10 cellular contexts compared by ENCODE assay signal in the genomic region with DNA sequence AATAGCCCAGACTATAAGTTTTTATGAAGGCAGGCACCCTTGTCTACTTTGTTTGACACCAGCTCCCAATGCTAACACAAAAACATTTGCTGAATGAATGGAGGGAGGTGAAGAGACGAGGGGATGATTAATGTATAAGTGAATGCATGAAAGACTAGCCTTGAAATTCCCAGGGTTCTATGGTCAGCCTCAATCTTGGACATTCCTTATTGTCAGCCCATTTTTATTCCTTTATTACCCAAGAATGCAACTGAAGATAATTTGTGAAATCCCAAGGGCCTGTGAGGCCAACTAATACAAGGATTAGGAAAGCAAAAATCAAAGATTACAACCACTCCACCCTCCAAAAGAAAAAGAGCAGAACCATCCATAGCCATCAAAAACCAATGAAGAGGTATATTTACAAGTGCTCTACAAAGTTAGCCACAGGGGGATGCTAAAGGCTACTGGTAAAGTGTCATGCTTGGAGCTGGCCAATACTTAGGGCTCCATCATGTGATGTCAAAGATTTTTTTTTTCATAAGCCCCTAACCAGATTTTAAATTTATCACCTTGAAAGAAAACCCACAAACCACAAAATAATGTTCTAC. TPM values are rescaled to one million over a fixed set of nuclear protein-coding genes. Genes with fewer than 3 reads are reported as not detected.
DNase-seq lines count a peak whose midpoint lies in the region; ATAC-seq and TF ChIP-seq lines count a peak whose summit lies in the region.
"Had no signal": no experiment of that assay in that cellular context is flagged by ENCODE, and none has a peak within 500 bp of the region (broad histone marks: within the 10 kb centered on the region; RNA-seq: fewer than 3 reads in every experiment).

No MANE protein-coding gene starts in this region.

- H3F3A ChIP-seq in SK-N-SH (replicated peaks; ENCODE audit: insufficient read depth) = no peaks in the 10 kb centered on the region

- H3K27me3 ChIP-seq in SK-N-SH (ENCODE audit: insufficient read depth) = no peaks in the 10 kb centered on the region

- no peaks in the 10 kb centered on the region for H3K36me3 Mint-ChIP-seq in stimulated activated naive B cell treated with anti-CD40 and anti-IgM and Interleukin-4, amounts not matched to agents 10 μg/mL and 1 μg/mL and 100 μg/mL, for 72 hours
- H3K36me3 Mint-ChIP-seq in glutamatergic neuron (ENCODE audit: unreplicated experiment) = peaks cover 6% of the 10 kb centered on the region

- no peak for TF ChIP-seq EP300 in SK-N-SH (IDR thresholded peaks at IDR 0.05; ENCODE audit: borderline replicate concordance in 1 of 2, low read depth in 1 of 2, low read length in 1 of 2)

- H2AFZ ChIP-seq in SK-N-SH (ENCODE audit: low read depth) = no peak overlapping the region

- peak in 1 of 2 donors; percentile 27 for ATAC-seq in stimulated activated naive B cell treated with anti-CD40 and anti-IgM and Interleukin-4, amounts not matched to agents 10 μg/mL and 1 μg/mL and 100 μg/mL, for 72 hours (replicated peaks)

- in situ Hi-C loops in GM13976 (cut with MboI; ENCODE audit: low sequenced_read_pairs, unreplicated experiment) = no loop called here

- H3K4me3 ChIP-seq in SK-N-SH (ENCODE audit: low read depth in 2 of 2, low read length in 1 of 2) (no peak overlapping the region), fibroblast of villous mesenchyme (ENCODE audit: low read depth, low read length) (no peak overlapping the region)
- H3K4me3 ChIP-seq: SJSA1 had no signal

- CTCF ChIA-PET in SK-N-SH (lab: Yijun Ruan, JAX) = no interaction called here

- H3K4me1 ChIP-seq in SK-N-SH (ENCODE audit: control insufficient read depth in 1 of 2, insufficient read depth in 2 of 2, low read depth in 1 of 2, low read length in 1 of 2) = no peaks in the 10 kb centered on the region
- H3K4me1 ChIP-seq: SJSA1 had no signal

- POLR2A ChIA-PET in SK-N-SH (lab: Yijun Ruan, JAX) = no interaction called here

- no peaks in the 10 kb centered on the region for H3K9me3 Mint-ChIP-seq in stimulated activated naive B cell treated with anti-CD40 and anti-IgM and Interleukin-4, amounts not matched to agents 10 μg/mL and 1 μg/mL and 100 μg/mL, for 72 hours
- H3K9me3 Mint-ChIP-seq in glutamatergic neuron (ENCODE audit: unreplicated experiment) = peaks cover 3% of the 10 kb centered on the region

- peak overlapping the region; percentile 75 for H3K27ac Mint-ChIP-seq in stimulated activated naive B cell treated with anti-CD40 and anti-IgM and Interleukin-4, amounts not matched to agents 10 μg/mL and 1 μg/mL and 100 μg/mL, for 72 hours
- H3K27ac Mint-ChIP-seq in glutamatergic neuron (ENCODE audit: unreplicated experiment) = no peak overlapping the region

- WGBS in SK-N-SH (ENCODE audit: low lambda C conversion rate) = 5% methylated on average over 1 of the region's 1 CpG

- TF ChIP-seq RAD21 in SK-N-SH (IDR thresholded peaks at IDR 0.05; ENCODE audit: low read length) = no peak; the same call in 1 of the 2 replicates

- H3K79me2 ChIP-seq in SK-N-SH (ENCODE audit: insufficient read depth) = no peaks in the 10 kb centered on the region

- peaks cover 0 to 5% of the 10 kb centered on the region in 2 donors for H3K27me3 Mint-ChIP-seq in stimulated activated naive B cell treated with anti-CD40 and anti-IgM and Interleukin-4, amounts not matched to agents 10 μg/mL and 1 μg/mL and 100 μg/mL, for 72 hours
- no peaks in the 10 kb centered on the region for H3K27me3 Mint-ChIP-seq in glutamatergic neuron (ENCODE audit: unreplicated experiment)

- H3K4me1 Mint-ChIP-seq in stimulated activated naive B cell treated with anti-CD40 and anti-IgM and Interleukin-4, amounts not matched to agents 10 μg/mL and 1 μg/mL and 100 μg/mL, for 72 hours = peaks cover 4 to 7% of the 10 kb centered on the region in 2 donors
- no peaks in the 10 kb centered on the region for H3K4me1 Mint-ChIP-seq in glutamatergic neuron (ENCODE audit: low read depth, unreplicated experiment)

- DNase-seq in GM13976 (ENCODE audit: low spot score) (peak; percentile 10), SK-N-SH (no peak), fibroblast of villous mesenchyme (ENCODE audit: low read depth) (peak; percentile 47), NCI-H1694 (lab: John Stamatoyannopoulos, UW) (no peak), glutamatergic neuron (no peak), NCI-H2171 treated with DMSO at 0.1 percent for 48 hours (lab: John Stamatoyannopoulos, UW) (no peak)
- DNase-seq in stimulated activated naive B cell treated with anti-CD40 and anti-IgM and Interleukin-4, amounts not matched to agents 10 μg/mL and 1 μg/mL and 100 μg/mL, for 72 hours = no peak
- DNase-seq: NCI-H1436 had no signal

- no peak overlapping the region for H3K9ac ChIP-seq in SK-N-SH

- H4K20me1 ChIP-seq in SK-N-SH (ENCODE audit: insufficient read depth) = no peaks in the 10 kb centered on the region

- no peaks in the 10 kb centered on the region for H3K9me3 ChIP-seq in SK-N-SH
- H3K9me3 ChIP-seq: SJSA1 had no signal

- H3K36me3 ChIP-seq in SK-N-SH (replicated peaks in 1 of 2; ENCODE audit: control insufficient read depth in 1 of 2, insufficient read depth in 2 of 2, low read length in 1 of 2) = no peaks in the 10 kb centered on the region
- H3K36me3 ChIP-seq: SJSA1 had no signal

- no peak overlapping the region for H3K4me2 ChIP-seq in SK-N-SH

- H3K4me3 Mint-ChIP-seq in stimulated activated naive B cell treated with anti-CD40 and anti-IgM and Interleukin-4, amounts not matched to agents 10 μg/mL and 1 μg/mL and 100 μg/mL, for 72 hours = no peak overlapping the region
- H3K4me3 Mint-ChIP-seq in glutamatergic neuron (ENCODE audit: unreplicated experiment) = no peak overlapping the region

- no peak overlapping the region for H3K27ac ChIP-seq in SK-N-SH (ENCODE audit: low read depth in 2 of 2, low read length in 1 of 2)
- H3K27ac ChIP-seq: epithelial cell of prostate, SJSA1 had no signal

- no peaks in the 10 kb centered on the region for H3K9me2 ChIP-seq in SK-N-SH

- TF ChIP-seq CTCF in GM13976 (IDR thresholded peaks at IDR 0.05; ENCODE audit: borderline replicate concordance, control extremely low read depth, extremely low read depth, insufficient read depth, missing control alignments) = peak; percentile 27
- TF ChIP-seq CTCF in SK-N-SH (IDR thresholded peaks at IDR 0.05) = peak; percentile 43
- TF ChIP-seq CTCF in fibroblast of villous mesenchyme (IDR thresholded peaks at IDR 0.05; ENCODE audit: insufficient read depth, low read depth, low read length) = peak; percentile 72
- no peak for TF ChIP-seq CTCF in glutamatergic neuron (IDR thresholded peaks at IDR 0.05; ENCODE audit: partially characterized antibody, unreplicated experiment)

TF ChIP-seq in SK-N-SH, 30 proteins besides CTCF, POLR2A, EP300 and RAD21:
- TF ChIP-seq ELF1 (IDR thresholded peaks at IDR 0.05) (no peak), GABPA (IDR thresholded peaks at IDR 0.05; ENCODE audit: low read depth) (no peak), MAX (IDR thresholded peaks at IDR 0.05; ENCODE audit: low read depth) (no peak), POLR2AphosphoS5 (IDR thresholded peaks at IDR 0.05; ENCODE audit: low read depth, low read length) (no peak), MEF2A (IDR thresholded peaks at IDR 0.05; ENCODE audit: borderline replicate concordance, low read depth) (no peak), EZH2phosphoT487 (IDR thresholded peaks at IDR 0.05; ENCODE audit: borderline replicate concordance, low read depth) (no peak), NRF1 (IDR thresholded peaks at IDR 0.05; ENCODE audit: low read depth, low read length) (no peak), YY1 (IDR thresholded peaks at IDR 0.05; ENCODE audit: low read depth) (no peak), PBX3 (IDR thresholded peaks at IDR 0.05) (no peak)
- TF ChIP-seq, protein P1, sequence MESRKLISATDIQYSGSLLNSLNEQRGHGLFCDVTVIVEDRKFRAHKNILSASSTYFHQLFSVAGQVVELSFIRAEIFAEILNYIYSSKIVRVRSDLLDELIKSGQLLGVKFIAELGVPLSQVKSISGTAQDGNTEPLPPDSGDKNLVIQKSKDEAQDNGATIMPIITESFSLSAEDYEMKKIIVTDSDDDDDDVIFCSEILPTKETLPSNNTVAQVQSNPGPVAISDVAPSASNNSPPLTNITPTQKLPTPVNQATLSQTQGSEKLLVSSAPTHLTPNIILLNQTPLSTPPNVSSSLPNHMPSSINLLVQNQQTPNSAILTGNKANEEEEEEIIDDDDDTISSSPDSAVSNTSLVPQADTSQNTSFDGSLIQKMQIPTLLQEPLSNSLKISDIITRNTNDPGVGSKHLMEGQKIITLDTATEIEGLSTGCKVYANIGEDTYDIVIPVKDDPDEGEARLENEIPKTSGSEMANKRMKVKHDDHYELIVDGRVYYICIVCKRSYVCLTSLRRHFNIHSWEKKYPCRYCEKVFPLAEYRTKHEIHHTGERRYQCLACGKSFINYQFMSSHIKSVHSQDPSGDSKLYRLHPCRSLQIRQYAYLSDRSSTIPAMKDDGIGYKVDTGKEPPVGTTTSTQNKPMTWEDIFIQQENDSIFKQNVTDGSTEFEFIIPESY (IDR thresholded peaks at IDR 0.05; ENCODE audit: borderline replicate concordance, low read depth) = no peak
- TF ChIP-seq, protein P2, sequence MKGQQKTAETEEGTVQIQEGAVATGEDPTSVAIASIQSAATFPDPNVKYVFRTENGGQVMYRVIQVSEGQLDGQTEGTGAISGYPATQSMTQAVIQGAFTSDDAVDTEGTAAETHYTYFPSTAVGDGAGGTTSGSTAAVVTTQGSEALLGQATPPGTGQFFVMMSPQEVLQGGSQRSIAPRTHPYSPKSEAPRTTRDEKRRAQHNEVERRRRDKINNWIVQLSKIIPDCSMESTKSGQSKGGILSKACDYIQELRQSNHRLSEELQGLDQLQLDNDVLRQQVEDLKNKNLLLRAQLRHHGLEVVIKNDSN (IDR thresholded peaks at IDR 0.05; ENCODE audit: borderline replicate concordance, low read depth) = no peak

RNA-seq across cellular contexts. Expression of gene ASAH2, which starts 40.0 kb away (rescaled TPM):
- 1.8 and 2.5 TPM in 2 replicates for polyA plus RNA-seq in SK-N-SH (2012; rRNA removed)
- polyA plus RNA-seq in SK-N-SH (2012; cell fraction: cytosol; rRNA removed) = 2.1 and 3.9 TPM in 2 replicates
- polyA plus RNA-seq in SK-N-SH (2012; cell fraction: nucleus; rRNA removed) = 0.69 and 4.6 TPM in 2 replicates
- 1.3 and 1.6 TPM in 2 replicates for total RNA-seq in fibroblast of villous mesenchyme
- total RNA-seq in glutamatergic neuron (ENCODE audit: unreplicated experiment) = 11.3 TPM

Comparison
In these comparisons a context has a peak if more than half of its experiments do, and no peak if none do; other contexts are left out.
1. DNase-seq: peak in GM13976 (single experiment) and fibroblast of villous mesenchyme (single experiment); none in SK-N-SH (single experiment), stimulated activated naive B cell treated with anti-CD40 and anti-IgM and Interleukin-4, amounts not matched to agents 10 μg/mL and 1 μg/mL and 100 μg/mL, for 72 hours (single experiment), NCI-H1694 (single experiment), glutamatergic neuron (single experiment) and NCI-H2171 treated with DMSO at 0.1 percent for 48 hours (single experiment).